Comparison of ENCODE assay signal across 31 cellular contexts in genomic region chr14:29681308-29681707, GRCh38.
A peak's percentile ranks its signal among the peaks of the same experiment; 100 is the strongest.
DNase-seq lines count a peak whose midpoint lies in the region; ATAC-seq and TF ChIP-seq lines count a peak whose summit lies in the region.
"Had no signal": no experiment of that assay in that cellular context is flagged by ENCODE, and none has a peak within 500 bp of the region (broad histone marks: within the 10 kb centered on the region; RNA-seq: fewer than 3 reads in every experiment).

No MANE protein-coding gene starts in this region.

- H3K27me3 ChIP-seq in IMR-90 (ENCODE audit: control insufficient read depth, insufficient read depth, low read length) (no peaks in the 10 kb centered on the region), endodermal cell (ENCODE audit: control insufficient read depth, insufficient read depth, low read length, poor library complexity, severe bottlenecking) (no peaks in the 10 kb centered on the region)
- H3K27me3 ChIP-seq: foreskin keratinocyte, SJCRH30 had no signal

- no peaks in the 10 kb centered on the region for H4K20me1 ChIP-seq in IMR-90 (ENCODE audit: insufficient read depth, low read length)

- no TSS peak for BruUV-seq in IMR-90 (replicated peaks; lab: Mats Ljungman, UMichigan)

- H3K36me3 ChIP-seq in IMR-90 (ENCODE audit: control insufficient read depth, insufficient read depth, low read length) (no peaks in the 10 kb centered on the region; the same call in 1 of the 2 replicates), endodermal cell (ENCODE audit: control insufficient read depth, insufficient read depth, low read length) (no peaks in the 10 kb centered on the region)
- H3K36me3 ChIP-seq: SJCRH30 had no signal

- peak; percentile 5 for DNase-seq in AG08396 (ENCODE audit: low spot score)
- DNase-seq in IMR-90: peak; percentile 26
- no peak for DNase-seq in chondrocyte (ENCODE audit: low spot score)
- peak; percentile 18 for DNase-seq in midbrain (lab: John Stamatoyannopoulos, UW)
- DNase-seq in endodermal cell: no peak
- DNase-seq in HUDEP-2 (lab: John Stamatoyannopoulos, UW; ENCODE audit: unreplicated experiment in 76 of 76): no peak
- DNase-seq in NCI-H146 (lab: John Stamatoyannopoulos, UW): no peak
- DNase-seq in NCI-H1092 treated with DMSO at 0.1 percent for 48 hours (lab: John Stamatoyannopoulos, UW): no peak
- DNase-seq: activated CD4-positive, alpha-beta T cell treated with anti-CD3 and anti-CD28 coated beads, Interleukin-2, amount 10 ng/mL, durations not matched to agents 24 days and 14 days; activated effector memory CD4-positive, alpha-beta T cell treated with Interleukin-2 at 50 U/mL for 16 hours; activated T-cell treated with anti-CD3 and anti-CD28 coated beads, Interleukin-2, amount 50 U/mL, for 1 hour; aorta; caudate nucleus; CD4-positive, alpha-beta T cell; cortex of kidney; DMS 273 treated with DMSO at 0.1 percent for 48 hours; effector memory CD4-positive, alpha-beta T cell; kidney glomerular epithelial cell; mucosa of descending colon; natural killer cell; NCI-H1694; NCI-H446 treated with DMSO at 0.1 percent for 48 hours; NCI-H774; SJCRH30; T-cell had no signal

- H3K36me3 Mint-ChIP-seq in chondrocyte (ENCODE audit: low read depth) (no peaks in the 10 kb centered on the region), endodermal cell (ENCODE audit: low read depth) (no peaks in the 10 kb centered on the region)
- H3K36me3 Mint-ChIP-seq: activated naive CD8-positive, alpha-beta T cell; natural killer cell; stimulated activated effector memory CD8-positive, alpha-beta T cell treated with anti-CD3 and anti-CD28 coated beads, Interleukin-12 subunit alpha, Interleukin-12 subunit beta, amount 100 ng/mL, for 72 hours; T-cell; type B pancreatic cell had no signal

- no peak overlapping the region for H2BK20ac ChIP-seq in IMR-90 (ENCODE audit: low read depth, low read length)

- no CpG with 5 or more reads among the region's 1 CpG for WGBS in IMR-90 (ENCODE audit: extremely low coverage in 2 of 2, insufficient read length in 1 of 2), 2 experiments
- WGBS in endodermal cell (ENCODE audit: insufficient coverage in 1 of 2, insufficient read length in 1 of 2), 2 experiments: 100% methylated on average over 1 of the region's 1 CpG; no CpG with 5 or more reads in 1 of the 2 experiments

- H3K4me3 ChIP-seq in IMR-90 (ENCODE audit: insufficient read depth, low read depth, low read length) (no peak overlapping the region), endodermal cell (ENCODE audit: low read length) (no peak overlapping the region)
- H3K4me3 ChIP-seq: GM12878, mucosa of descending colon, SJCRH30 had no signal

- no peak overlapping the region for H4K8ac ChIP-seq in IMR-90 (ENCODE audit: low read depth in 2 of 2, low read length in 2 of 2)

- no peaks in the 10 kb centered on the region for H3K9me3 Mint-ChIP-seq in chondrocyte (ENCODE audit: low read depth)
- H3K9me3 Mint-ChIP-seq in endodermal cell: no peaks in the 10 kb centered on the region
- H3K9me3 Mint-ChIP-seq: type B pancreatic cell had no signal

- H3K27me3 Mint-ChIP-seq in chondrocyte (ENCODE audit: low read depth): no peaks in the 10 kb centered on the region
- H3K27me3 Mint-ChIP-seq in endodermal cell (ENCODE audit: insufficient read depth): no peaks in the 10 kb centered on the region
- H3K27me3 Mint-ChIP-seq: activated CD4-positive, alpha-beta T cell treated with anti-CD3 and anti-CD28 coated beads, Interleukin-2, amount 10 ng/mL, durations not matched to agents 24 days and 14 days; activated naive CD8-positive, alpha-beta T cell; CD4-positive, alpha-beta T cell; T-cell; type B pancreatic cell had no signal

- no peak for TF ChIP-seq CTCF in IMR-90 (conservative IDR thresholded peaks at IDR 0.05; ENCODE audit: low read depth, low read length)
- TF ChIP-seq CTCF in chondrocyte (IDR thresholded peaks at IDR 0.05): no peak
- no peak for TF ChIP-seq CTCF in endodermal cell (conservative IDR thresholded peaks at IDR 0.05)

- in situ Hi-C loops in IMR-90 (cut with MboI; ENCODE audit: low sequenced_read_pairs): no loop called here

- H3K9me1 ChIP-seq in IMR-90 (ENCODE audit: insufficient read depth, low read length): no peaks in the 10 kb centered on the region

- H2BK5ac ChIP-seq in IMR-90 (ENCODE audit: low read depth, low read length, poor library complexity, severe bottlenecking): no peak overlapping the region

- peaks cover 0 to 2% of the 10 kb centered on the region in 2 experiments; a peak in 1 of 4 replicates for H3K79me1 ChIP-seq in IMR-90 (ENCODE audit: low read depth in 1 of 2, low read length in 2 of 2)

- intact Hi-C loops in IMR-90 (cut with micrococcal nuclease): no loop called here

- H3K4me1 ChIP-seq in IMR-90 (ENCODE audit: control insufficient read depth, insufficient read depth, low read length) (no peaks in the 10 kb centered on the region; the same call in 1 of the 2 replicates), endodermal cell (ENCODE audit: control insufficient read depth, insufficient read depth, low read length) (no peaks in the 10 kb centered on the region)
- H3K4me1 ChIP-seq: foreskin keratinocyte, SJCRH30 had no signal

- H3K27ac ChIP-seq in IMR-90 (ENCODE audit: insufficient read depth, low read length) (no peak overlapping the region), endodermal cell (ENCODE audit: low read depth, low read length) (no peak overlapping the region)
- H3K27ac ChIP-seq: foreskin keratinocyte, KMS-11, SJCRH30 had no signal

- no peak overlapping the region for H3K4me3 Mint-ChIP-seq in chondrocyte (ENCODE audit: unreplicated experiment)
- no peak overlapping the region for H3K4me3 Mint-ChIP-seq in endodermal cell
- H3K4me3 Mint-ChIP-seq: activated CD4-positive, alpha-beta T cell treated with anti-CD3 and anti-CD28 coated beads, Interleukin-2, amount 10 ng/mL, durations not matched to agents 24 days and 14 days; activated naive CD8-positive, alpha-beta T cell; CD4-positive, alpha-beta T cell; natural killer cell; stimulated activated effector memory CD8-positive, alpha-beta T cell treated with anti-CD3 and anti-CD28 coated beads, Interleukin-12 subunit alpha, Interleukin-12 subunit beta, amount 100 ng/mL, for 72 hours; T-cell; type B pancreatic cell had no signal

- no peak for TF ChIP-seq RAD21 in IMR-90 (IDR thresholded peaks at IDR 0.05; ENCODE audit: low read length)

- POLR2A ChIA-PET in IMR-90 (lab: Charles Lee; ENCODE audit: unreplicated experiment): no interaction called here

- H2AK9ac ChIP-seq in IMR-90 (replicated peaks; ENCODE audit: low read depth, low read length, poor library complexity): no peak overlapping the region

- H2AK5ac ChIP-seq in IMR-90 (ENCODE audit: low read depth, low read length): no peak overlapping the region

- no peak overlapping the region for H3K4me2 ChIP-seq in IMR-90 (ENCODE audit: low read depth, low read length)
- H3K4me2 ChIP-seq: KMS-11 had no signal

- no peak overlapping the region for H3K14ac ChIP-seq in IMR-90 (replicated peaks; ENCODE audit: low read depth, low read length)

- H4K91ac ChIP-seq in IMR-90 (ENCODE audit: insufficient read depth, low read depth, low read length): no peak overlapping the region

- H3K4ac ChIP-seq in IMR-90 (ENCODE audit: low read depth, low read length): no peak overlapping the region

- peak overlapping the region; percentile 82 for H3K27ac Mint-ChIP-seq in chondrocyte (ENCODE audit: unreplicated experiment)
- H3K27ac Mint-ChIP-seq in endodermal cell: no peak overlapping the region
- H3K27ac Mint-ChIP-seq: activated CD4-positive, alpha-beta T cell treated with anti-CD3 and anti-CD28 coated beads, Interleukin-2, amount 10 ng/mL, durations not matched to agents 24 days and 14 days; activated naive CD8-positive, alpha-beta T cell; CD4-positive, alpha-beta T cell; natural killer cell; stimulated activated effector memory CD8-positive, alpha-beta T cell treated with anti-CD3 and anti-CD28 coated beads, Interleukin-12 subunit alpha, Interleukin-12 subunit beta, amount 100 ng/mL, for 72 hours; T-cell; type B pancreatic cell had no signal

- no peak for ATAC-seq in IMR-90 (ENCODE audit: low read depth)
- ATAC-seq: foreskin keratinocyte; GM12878; mucosa of descending colon; natural killer cell; stimulated activated effector memory CD8-positive, alpha-beta T cell treated with anti-CD3 and anti-CD28 coated beads, Interleukin-12 subunit alpha, Interleukin-12 subunit beta, amount 100 ng/mL, for 72 hours; T-cell had no signal

- H3K4me1 Mint-ChIP-seq in chondrocyte (ENCODE audit: low read depth) (peaks cover 37% of the 10 kb centered on the region), endodermal cell (no peaks in the 10 kb centered on the region)
- H3K4me1 Mint-ChIP-seq: activated CD4-positive, alpha-beta T cell treated with anti-CD3 and anti-CD28 coated beads, Interleukin-2, amount 10 ng/mL, durations not matched to agents 24 days and 14 days; natural killer cell; stimulated activated effector memory CD8-positive, alpha-beta T cell treated with anti-CD3 and anti-CD28 coated beads, Interleukin-12 subunit alpha, Interleukin-12 subunit beta, amount 100 ng/mL, for 72 hours; T-cell had no signal

- no peak overlapping the region for H2BK120ac ChIP-seq in IMR-90 (ENCODE audit: low read depth, low read length)

- no peak overlapping the region for H3K23ac ChIP-seq in IMR-90 (ENCODE audit: low read depth, low read length)

- H3K9ac ChIP-seq in IMR-90 (ENCODE audit: low read depth, low read length) (no peak overlapping the region), endodermal cell (ENCODE audit: extremely low read depth, low read length, poor library complexity, severe bottlenecking) (no peak overlapping the region)
- H3K9ac ChIP-seq: KMS-11 had no signal

- H3K9me3 ChIP-seq in IMR-90 (ENCODE audit: control insufficient read depth, insufficient read depth, low read length): no peaks in the 10 kb centered on the region
- no peaks in the 10 kb centered on the region for H3K9me3 ChIP-seq in endodermal cell (ENCODE audit: control insufficient read depth, low read length)
- H3K9me3 ChIP-seq: mucosa of descending colon, SJCRH30 had no signal

- dilution Hi-C loops in IMR-90 (cut with HindIII; ENCODE audit: low sequenced_read_pairs, unreplicated experiment): no loop called here

- no peak overlapping the region for H3K56ac ChIP-seq in IMR-90 (ENCODE audit: extremely low read depth, insufficient read depth, low read length)

- H2AFZ ChIP-seq in IMR-90 (replicated peaks; ENCODE audit: low read length, poor library complexity): no peak overlapping the region

- H2BK15ac ChIP-seq in IMR-90 (ENCODE audit: low read depth, low read length): no peak overlapping the region

- no peak for TF ChIP-seq POLR2A in IMR-90 (IDR thresholded peaks at IDR 0.05; ENCODE audit: low read depth, low read length)

- no peak overlapping the region for H4K5ac ChIP-seq in IMR-90 (ENCODE audit: low read depth, low read length)

- CTCF ChIA-PET in IMR-90 (lab: Yijun Ruan, JAX): interaction anchor here (0.9 kb wide), 1 partner anchor 17 kb away, joined by 3 read pairs; no protein-coding TSS in a partner anchor

- H3K18ac ChIP-seq in IMR-90 (ENCODE audit: low read depth, low read length): no peak overlapping the region

Comparison
In these comparisons a context has a peak if more than half of its experiments do, and no peak if none do; other contexts are left out.
1. DNase-seq: peak in AG08396 (single experiment), IMR-90 (single experiment) and midbrain (single experiment); none in chondrocyte (single experiment), endodermal cell (single experiment), HUDEP-2 (0 of 76), NCI-H146 (single experiment) and NCI-H1092 treated with DMSO at 0.1 percent for 48 hours (single experiment).